Comparison of ENCODE assay signal across 18 cellular contexts in genomic region chr1:8988618-8988967, GRCh38. TPM values are rescaled to one million over a fixed set of nuclear protein-coding genes. Genes with fewer than 3 reads are reported as not detected.
DNase-seq lines count a peak whose midpoint lies in the region; ATAC-seq, FAIRE-seq and TF ChIP-seq lines count a peak whose summit lies in the region.
"Had no signal": no experiment of that assay in that cellular context is flagged by ENCODE, and none has a peak within 500 bp of the region (broad histone marks: within the 10 kb centered on the region; RNA-seq: fewer than 3 reads in every experiment).

No MANE protein-coding gene starts in this region.

- H4K20me1 ChIP-seq in HepG2 (ENCODE audit: insufficient read depth, low read length), result no peaks in the 10 kb centered on the region

- peak overlapping the region; percentile 71 for H2AFZ ChIP-seq in HepG2 (ENCODE audit: low read length)

- intact Hi-C loops in HepG2 (cut with micrococcal nuclease; ENCODE audit: unreplicated experiment), result loop anchor here (1.0 to 2.0 kb wide), 3 partner anchors 25 to 130 kb away; no protein-coding TSS in a partner anchor
- intact Hi-C loops in right lobe of liver (cut with DNase I), result loop anchor here in 1 of 2 donors (5.0 kb wide), 1 partner anchor 66 kb away; no protein-coding TSS in a partner anchor
- intact Hi-C loops in Panc1 (cut with micrococcal nuclease; ENCODE audit: unreplicated experiment), result loop anchor here (1.0 kb wide), 1 partner anchor 70 kb away; no protein-coding TSS in a partner anchor

- no peak for TF ChIP-seq RAD21 in HepG2 (CRISPR knock-in tag; IDR thresholded peaks at IDR 0.05)

- H3K4me1 ChIP-seq in HepG2 (ENCODE audit: insufficient read depth, low read length), result peaks cover 59% of the 10 kb centered on the region
- peaks cover 0 to 2% (median 0%) of the 10 kb centered on the region in 4 donors for H3K4me1 ChIP-seq in right lobe of liver
- peaks cover 38% of the 10 kb centered on the region for H3K4me1 ChIP-seq in Panc1 (ENCODE audit: control insufficient read depth, insufficient read depth, low read length)
- peaks cover 38 to 41% of the 10 kb centered on the region in 2 experiments for H3K4me1 ChIP-seq in neutrophil (ENCODE audit: control insufficient read depth in 1 of 2, insufficient read depth in 1 of 2, low read depth in 1 of 2, low read length in 1 of 2)
- peaks cover 16% of the 10 kb centered on the region for H3K4me1 ChIP-seq in suprapubic skin

- H3K27me3 ChIP-seq in HepG2 (ENCODE audit: control insufficient read depth in 1 of 2, insufficient read depth in 2 of 2, low read length in 2 of 2) (peaks cover 0 to 6% of the 10 kb centered on the region in 2 experiments; a peak in 1 of 5 replicates), right lobe of liver (no peaks in the 10 kb centered on the region), Panc1 (ENCODE audit: control insufficient read depth, insufficient read depth, low read length) (no peaks in the 10 kb centered on the region), neutrophil (no peaks in the 10 kb centered on the region), suprapubic skin (no peaks in the 10 kb centered on the region)
- H3K27me3 ChIP-seq: Peyer's patch, SJSA1 had no signal

- in situ Hi-C loops in HepG2 (cut with HindIII; ENCODE audit: extremely low pct_ligation_motif_present, low pct_unique_long_range_greater_than_20kb) (loop anchor here (5.0 kb wide), 1 partner anchor 66 kb away; no protein-coding TSS in a partner anchor), Panc1 (cut with HindIII; ENCODE audit: low pct_unique_long_range_greater_than_20kb, low sequenced_read_pairs) (no loop called here)

- DNase-seq in HepG2 (ENCODE audit: low spot score) (no peak), right lobe of liver (no peak), Panc1 (ENCODE audit: low read depth, low spot score) (no peak), suprapubic skin (ENCODE audit: low spot score in 2 of 2) (no peak)
- no peak for DNase-seq in activated naive CD4-positive, alpha-beta T cell treated with anti-CD3 and anti-CD28 coated beads, Interleukin-2, amount 50 U/mL, for 16 hours
- DNase-seq: GOT3, NCI-H1105, NCI-H146, NCI-H2029 treated with DMSO at 0.1 percent for 48 hours, NCI-H774 had no signal

- H3K79me2 ChIP-seq in HepG2 (ENCODE audit: insufficient read depth, low read length), result no peaks in the 10 kb centered on the region

- FAIRE-seq in HepG2 (lab: Jason Lieb, UNC), result no peak

- TF ChIP-seq EP300 in HepG2 (IDR thresholded peaks at IDR 0.05; ENCODE audit: low read depth in 2 of 2, low read length in 2 of 2) (no peak), HepG2 (CRISPR knock-in tag; IDR thresholded peaks at IDR 0.05; ENCODE audit: borderline replicate concordance) (no peak), suprapubic skin (IDR thresholded peaks at IDR 0.05) (no peak)

- no peak overlapping the region for H3K27ac ChIP-seq in HepG2 (ENCODE audit: extremely low read length, insufficient read depth, low read length)
- no peak overlapping the region for H3K27ac ChIP-seq in right lobe of liver
- H3K27ac ChIP-seq in Panc1 (ENCODE audit: low read length), result peak overlapping the region; percentile 30; the same call in 1 of the 2 replicates
- H3K27ac ChIP-seq in neutrophil, result peak overlapping the region; percentile 76
- H3K27ac ChIP-seq in suprapubic skin, result no peak overlapping the region
- H3K27ac ChIP-seq: HL-60, Peyer's patch had no signal

- TF ChIP-seq CTCF in HepG2 (CRISPR knock-in tag; IDR thresholded peaks at IDR 0.05) (no peak), right lobe of liver (IDR thresholded peaks at IDR 0.05) (no peak), Panc1 (IDR thresholded peaks at IDR 0.05) (no peak), neutrophil (IDR thresholded peaks at IDR 0.05) (no peak), suprapubic skin (IDR thresholded peaks at IDR 0.05) (no peak)

- TF ChIP-seq POLR2A in HepG2 (IDR thresholded peaks at IDR 0.05; ENCODE audit: insufficient read depth in 1 of 2, low read depth in 2 of 2, low read length in 2 of 2) (no peak), right lobe of liver (IDR thresholded peaks at IDR 0.05) (no peak), suprapubic skin (IDR thresholded peaks at IDR 0.05) (no peak)

- CTCF ChIA-PET in HepG2 (lab: Yijun Ruan, JAX; ENCODE audit: low intra/inter-chr PET ratio, low total read pairs) (interaction anchor here (1.3 to 1.5 kb wide), 2 partner anchors 26 to 70 kb away, joined by 6 to 13 read pairs; no protein-coding TSS in a partner anchor), Panc1 (lab: Charles Lee) (interaction anchor here (1.0 to 5.6 kb wide), 3 partner anchors 16 to 70 kb away, joined by 3 to 30 read pairs (median 3); no protein-coding TSS in a partner anchor)

- H3K9me3 ChIP-seq in HepG2 (ENCODE audit: low read length) (no peaks in the 10 kb centered on the region), right lobe of liver (no peaks in the 10 kb centered on the region), Panc1 (ENCODE audit: control insufficient read depth, insufficient read depth, low read depth, low read length) (no peaks in the 10 kb centered on the region), neutrophil (no peaks in the 10 kb centered on the region), suprapubic skin (no peaks in the 10 kb centered on the region)
- H3K9me3 ChIP-seq: Peyer's patch, SJSA1 had no signal

- POLR2A ChIA-PET in HepG2 (lab: Yijun Ruan, JAX) (no interaction called here), Panc1 (lab: Charles Lee) (no interaction called here)

- H3K9ac ChIP-seq in HepG2 (ENCODE audit: insufficient read depth, low read depth, low read length), result peak overlapping the region; percentile 34; the same call in 1 of the 2 replicates

- peak overlapping the region in 1 of 3 experiments; percentile 51; a peak in 1 of 6 replicates for H3K4me3 ChIP-seq in HepG2 (replicated peaks in 1 of 3; ENCODE audit: insufficient read depth in 1 of 3, low read depth in 2 of 3, low read length in 3 of 3)
- no peak overlapping the region for H3K4me3 ChIP-seq in right lobe of liver
- H3K4me3 ChIP-seq in Panc1 (ENCODE audit: low read depth in 2 of 2, low read length in 2 of 2), result no peak overlapping the region
- H3K4me3 ChIP-seq in neutrophil (ENCODE audit: low read depth in 1 of 2, low read length in 1 of 2), result no peak overlapping the region
- no peak overlapping the region for H3K4me3 ChIP-seq in suprapubic skin
- H3K4me3 ChIP-seq: Peyer's patch, SJSA1 had no signal

- BruUV-seq in HepG2 (replicated peaks; lab: Mats Ljungman, UMichigan) (no TSS peak), Panc1 (replicated peaks; lab: Mats Ljungman, UMichigan) (no TSS peak)

- H3K36me3 ChIP-seq in HepG2 (replicated peaks in 1 of 2; ENCODE audit: control insufficient read depth in 1 of 2, insufficient read depth in 2 of 2, low read length in 2 of 2), result no peaks in the 10 kb centered on the region
- H3K36me3 ChIP-seq in right lobe of liver, result no peaks in the 10 kb centered on the region
- no peaks in the 10 kb centered on the region for H3K36me3 ChIP-seq in Panc1 (ENCODE audit: control insufficient read depth, insufficient read depth, low read length)
- no peaks in the 10 kb centered on the region for H3K36me3 ChIP-seq in neutrophil
- H3K36me3 ChIP-seq in suprapubic skin, result no peaks in the 10 kb centered on the region
- H3K36me3 ChIP-seq: Peyer's patch, SJSA1 had no signal

- H3K4me2 ChIP-seq in HepG2 (ENCODE audit: low read depth, low read length), result peak overlapping the region; percentile 61

- 38% methylated on average over 8 of the region's 13 CpGs for WGBS in HepG2 (ENCODE audit: low lambda C conversion rate)
- WGBS in right lobe of liver (ENCODE audit: insufficient coverage, low coverage, low lambda C conversion rate, missing lambda C conversion rate), result 59% methylated on average over 3 of the region's 13 CpGs
- WGBS in suprapubic skin, result 88% methylated on average over 13 of the region's 13 CpGs

- peak; percentile 10; the same call in 2 of the 3 replicates for ATAC-seq in HepG2
- ATAC-seq in right lobe of liver, result no peak
- ATAC-seq in Panc1, result no peak
- ATAC-seq in HG03342 (IDR thresholded peaks at IDR 0.05; ENCODE audit: unreplicated experiment), result no peak

RNA-seq across cellular contexts. Expression of gene SLC2A7, which starts 37.6 kb away (rescaled TPM):
- total RNA-seq in HepG2 (2016; rRNA removed; fragmentation: Illumina TruSeq; extraction: Trizol) (not detected in 2 replicates), right lobe of liver (not detected), Panc1 (2021; ENCODE audit: unreplicated experiment) (not detected), suprapubic skin (not detected)
- not detected in 2 replicates for total RNA-seq in HepG2 (2016; cell fraction: cytosol; rRNA removed; fragmentation: Illumina TruSeq; extraction: Trizol; ENCODE audit: low read depth)
- not detected in 2 replicates for total RNA-seq in HepG2 (2016; cell fraction: insoluble cytoplasmic fraction; rRNA removed; fragmentation: Illumina TruSeq; extraction: Trizol)
- not detected in 2 replicates for total RNA-seq in HepG2 (2016; cell fraction: membrane; rRNA removed; fragmentation: Illumina TruSeq; extraction: Trizol)
- total RNA-seq in HepG2 (2016; cell fraction: nucleus; rRNA removed; fragmentation: Illumina TruSeq; extraction: Trizol), result not detected in 2 replicates
- not detected in 2 replicates for polyA plus RNA-seq in HepG2 (2011; rRNA removed)
- not detected in 2 replicates for polyA plus RNA-seq in HepG2 (2011; cell fraction: cytosol; rRNA removed)
- not detected in 2 replicates for polyA plus RNA-seq in HepG2 (2011; cell fraction: nucleus; rRNA removed)
- polyA plus RNA-seq in HepG2 (2012), result not detected in 2 replicates
- not detected in 2 replicates for polyA plus RNA-seq in HepG2 (2016; cell fraction: cytosol; fragmentation: Illumina TruSeq; extraction: Trizol; ENCODE audit: low read depth)
- not detected in 2 replicates for polyA plus RNA-seq in HepG2 (2016; cell fraction: insoluble cytoplasmic fraction; fragmentation: Illumina TruSeq; extraction: Trizol; ENCODE audit: low read depth)
- not detected in 2 replicates for polyA plus RNA-seq in HepG2 (2016; cell fraction: membrane; fragmentation: Illumina TruSeq; extraction: Trizol; ENCODE audit: low read depth)
- polyA plus RNA-seq in HepG2 (2016; cell fraction: nucleus; fragmentation: Illumina TruSeq; extraction: Trizol; ENCODE audit: insufficient read depth, low read depth), result not detected in 2 replicates
- polyA minus RNA-seq in HepG2 (2011; rRNA and poly(A)+ RNA removed; ENCODE audit: low replicate concordance), result not detected in 2 replicates
- polyA minus RNA-seq in HepG2 (2011; cell fraction: cytosol; rRNA and poly(A)+ RNA removed), result not detected in 2 replicates
- not detected in 2 replicates for polyA minus RNA-seq in HepG2 (2011; cell fraction: nucleus; rRNA and poly(A)+ RNA removed)
- not detected for polyA plus RNA-seq in Panc1 (2012; ENCODE audit: insufficient read length)
- total RNA-seq: CD8-positive, alpha-beta T cell; Daoy; HT-29; SJSA1 had no signal

RNA-seq across cellular contexts. Expression of gene CA6, which starts 42.9 kb away (rescaled TPM):
- total RNA-seq in HepG2 (2016; rRNA removed; fragmentation: Illumina TruSeq; extraction: Trizol) (not detected in 2 replicates), right lobe of liver (not detected), Panc1 (2021; ENCODE audit: unreplicated experiment) (not detected), suprapubic skin (10 to 100 TPM in 3 of 4 donors, 1 to 10 TPM in 1; 9.5 to 57.9 (median 38.7) TPM)
- not detected in 2 replicates for total RNA-seq in HepG2 (2016; cell fraction: cytosol; rRNA removed; fragmentation: Illumina TruSeq; extraction: Trizol; ENCODE audit: low read depth)
- total RNA-seq in HepG2 (2016; cell fraction: insoluble cytoplasmic fraction; rRNA removed; fragmentation: Illumina TruSeq; extraction: Trizol), result not detected in 2 replicates
- not detected in 2 replicates for total RNA-seq in HepG2 (2016; cell fraction: membrane; rRNA removed; fragmentation: Illumina TruSeq; extraction: Trizol)
- total RNA-seq in HepG2 (2016; cell fraction: nucleus; rRNA removed; fragmentation: Illumina TruSeq; extraction: Trizol), result not detected in 2 replicates
- polyA plus RNA-seq in HepG2 (2011; rRNA removed), result not detected in 2 replicates
- not detected in 2 replicates for polyA plus RNA-seq in HepG2 (2011; cell fraction: cytosol; rRNA removed)
- polyA plus RNA-seq in HepG2 (2011; cell fraction: nucleus; rRNA removed), result not detected in 2 replicates
- polyA plus RNA-seq in HepG2 (2012), result not detected in 2 replicates
- polyA plus RNA-seq in HepG2 (2016; cell fraction: cytosol; fragmentation: Illumina TruSeq; extraction: Trizol; ENCODE audit: low read depth), result not detected in 2 replicates
- polyA plus RNA-seq in HepG2 (2016; cell fraction: insoluble cytoplasmic fraction; fragmentation: Illumina TruSeq; extraction: Trizol; ENCODE audit: low read depth), result not detected in 2 replicates
- not detected in 2 replicates for polyA plus RNA-seq in HepG2 (2016; cell fraction: membrane; fragmentation: Illumina TruSeq; extraction: Trizol; ENCODE audit: low read depth)
- polyA plus RNA-seq in HepG2 (2016; cell fraction: nucleus; fragmentation: Illumina TruSeq; extraction: Trizol; ENCODE audit: insufficient read depth, low read depth), result not detected in 2 replicates
- polyA minus RNA-seq in HepG2 (2011; rRNA and poly(A)+ RNA removed; ENCODE audit: low replicate concordance), result not detected in 2 replicates
- polyA minus RNA-seq in HepG2 (2011; cell fraction: cytosol; rRNA and poly(A)+ RNA removed), result not detected in 2 replicates
- polyA minus RNA-seq in HepG2 (2011; cell fraction: nucleus; rRNA and poly(A)+ RNA removed), result not detected in 2 replicates
- 0.15 TPM for polyA plus RNA-seq in Panc1 (2012; ENCODE audit: insufficient read length)
- total RNA-seq: Daoy, HT-29, Peyer's patch, SJSA1 had no signal

Comparison
In these comparisons a context has a peak if more than half of its experiments do, and no peak if none do; other contexts are left out.
1. H3K27ac ChIP-seq: peak in Panc1 (single experiment) and neutrophil (single experiment); none in HepG2 (single experiment), right lobe of liver (0 of 3) and suprapubic skin (single experiment).
2. RNA of gene CA6, which starts 42.9 kb away (total RNA-seq): 9.5 to 57.9 TPM in suprapubic skin; not detected in HepG2, not detected in right lobe of liver and not detected in Panc1 (single experiment); every median in the first group is over 10 times any median in the second.